Comparison of ENCODE assay signal across 8 cellular contexts in genomic region chr7:36343548-36343947, GRCh38. TPM values are rescaled to one million over a fixed set of nuclear protein-coding genes. Genes with fewer than 3 reads are reported as not detected.
"Had no signal": no experiment of that assay in that cellular context is flagged by ENCODE, and none has a peak within 500 bp of the region (broad histone marks: within the 10 kb centered on the region; RNA-seq: fewer than 3 reads in every experiment).

No MANE protein-coding gene starts in this region.

- DNase-seq: H9, HCEC 1CT, HFFc6, KG1 had no signal

- H3K27ac ChIP-seq: HL-60 had no signal

- FAIRE-seq: H1 had no signal

- H3K4me3 Mint-ChIP-seq: GM23338, H9, HFFc6, IgD-negative memory B cell had no signal

- ATAC-seq: GM23338 had no signal

- H2AFZ ChIP-seq: GM23338 had no signal

- H3K9me3 Mint-ChIP-seq: HFFc6 had no signal

- H3K4me1 Mint-ChIP-seq: IgD-negative memory B cell had no signal

- H3K4me2 ChIP-seq: GM23338 had no signal

- H3K4me3 ChIP-seq: GM23338 had no signal

- H3K36me3 Mint-ChIP-seq: IgD-negative memory B cell had no signal

- H3K27ac Mint-ChIP-seq: GM23338, H9, HFFc6, IgD-negative memory B cell had no signal

RNA-seq across cellular contexts. Expression of gene ANLN, which starts 46.1 kb away (rescaled TPM):
- polyA plus RNA-seq: IgD-negative memory B cell had no signal
